22 cellular contexts compared by ENCODE assay signal in genomic region chr18:393558-393957, GRCh38.
"Had no signal": no experiment of that assay in that cellular context is flagged by ENCODE, and none has a peak within 500 bp of the region (broad histone marks: within the 10 kb centered on the region; RNA-seq: fewer than 3 reads in every experiment).

No MANE protein-coding gene starts in this region.

- ATAC-seq: effector memory CD8-positive, alpha-beta T cell; esophagus mucosa; gastrocnemius medialis; natural killer cell treated with Interleukin-12 subunit alpha and Interleukin-12 subunit beta and Interleukin-15 and Interleukin-18, amount 100 ng/mL, for 72 hours; right cardiac atrium; stimulated activated naive CD8-positive, alpha-beta T cell treated with anti-CD3 and anti-CD28 coated beads, Interleukin-15, Interleukin-2, amounts not matched to agents 100 U/mL and 50 U/mL, for 24 hours had no signal

- DNase-seq: activated CD4-positive, alpha-beta T cell treated with anti-CD3 and anti-CD28 coated beads, Interleukin-2, amount 10 ng/mL, durations not matched to agents 7 days and 5 days; activated CD4-positive, CD25-positive, alpha-beta regulatory T cell treated with anti-CD3 and anti-CD28 coated beads, Interleukin-2, amount 50 U/mL, for 72 hours; activated naive CD4-positive, alpha-beta T cell; activated T-cell treated with anti-CD3 and anti-CD28 coated beads, Interleukin-2, amount 50 U/mL, for 24 hours; adrenal gland; central memory CD4-positive, alpha-beta T cell; dorsolateral prefrontal cortex; effector memory CD8-positive, alpha-beta T cell; gastrocnemius medialis; hypothalamus; left ventricle myocardium inferior; mammary epithelial cell; right cardiac atrium; stimulated activated CD4-positive, alpha-beta T cell treated with anti-CD3 and anti-CD28 coated beads, Interleukin-4, amount 100 ng/mL, for 24 hours; stimulated activated naive CD8-positive, alpha-beta T cell treated with anti-CD3 and anti-CD28 coated beads, Interleukin-15, Interleukin-2, amounts not matched to agents 100 U/mL and 50 U/mL, for 24 hours; substantia nigra; tibial artery; WERI-Rb-1 had no signal

- H3K27ac Mint-ChIP-seq: activated CD4-positive, alpha-beta T cell treated with anti-CD3 and anti-CD28 coated beads, Interleukin-2, amount 10 ng/mL, durations not matched to agents 7 days and 5 days; activated naive CD8-positive, alpha-beta T cell; activated T-cell treated with anti-CD3 and anti-CD28 coated beads, Interleukin-2, amount 50 U/mL, for 24 hours; activated T-helper 2 cell treated with anti-CD3 and anti-CD28 coated beads, Interferon-gamma antibody, Interleukin-2, Interleukin-4, amounts not matched to agents 10 μg/mL and 5 μg/mL and 100 μg/mL, durations not matched to agents 14 hours and 24 hours and 36 hours; effector memory CD8-positive, alpha-beta T cell; natural killer cell treated with Interleukin-12 subunit alpha and Interleukin-12 subunit beta and Interleukin-15 and Interleukin-18, amount 100 ng/mL, for 72 hours had no signal

- H3K4me3 Mint-ChIP-seq: activated CD4-positive, alpha-beta T cell treated with anti-CD3 and anti-CD28 coated beads, Interleukin-2, amount 10 ng/mL, durations not matched to agents 7 days and 5 days; activated naive CD8-positive, alpha-beta T cell; activated T-cell treated with anti-CD3 and anti-CD28 coated beads, Interleukin-2, amount 50 U/mL, for 24 hours; effector memory CD8-positive, alpha-beta T cell; natural killer cell treated with Interleukin-12 subunit alpha and Interleukin-12 subunit beta and Interleukin-15 and Interleukin-18, amount 100 ng/mL, for 72 hours had no signal

- H3K36me3 Mint-ChIP-seq: activated naive CD8-positive, alpha-beta T cell; natural killer cell treated with Interleukin-12 subunit alpha and Interleukin-12 subunit beta and Interleukin-15 and Interleukin-18, amount 100 ng/mL, for 72 hours had no signal

- H3K9me3 Mint-ChIP-seq: activated CD4-positive, alpha-beta T cell treated with anti-CD3 and anti-CD28 coated beads, Interleukin-2, amount 10 ng/mL, durations not matched to agents 7 days and 5 days; activated T-cell treated with anti-CD3 and anti-CD28 coated beads, Interleukin-2, amount 50 U/mL, for 24 hours; activated T-helper 2 cell treated with anti-CD3 and anti-CD28 coated beads, Interferon-gamma antibody, Interleukin-2, Interleukin-4, amounts not matched to agents 10 μg/mL and 5 μg/mL and 100 μg/mL, durations not matched to agents 14 hours and 24 hours and 36 hours; effector memory CD8-positive, alpha-beta T cell; natural killer cell treated with Interleukin-12 subunit alpha and Interleukin-12 subunit beta and Interleukin-15 and Interleukin-18, amount 100 ng/mL, for 72 hours had no signal
